ENCODE assay signal across 9 cellular contexts in genomic region chr9:93154293-93154903, GRCh38. TPM values are rescaled to one million over a fixed set of nuclear protein-coding genes. Genes with fewer than 3 reads are reported as not detected.
DNase-seq lines count a peak whose midpoint lies in the region; ATAC-seq and TF ChIP-seq lines count a peak whose summit lies in the region.
"Had no signal": no experiment of that assay in that cellular context is flagged by ENCODE, and none has a peak within 500 bp of the region (broad histone marks: within the 10 kb centered on the region; RNA-seq: fewer than 3 reads in every experiment).

No MANE protein-coding gene starts in this region.

- TF ChIP-seq EP300 in tibial nerve (IDR thresholded peaks at IDR 0.05): no peak

- H3F3A ChIP-seq in Loucy (ENCODE audit: low read depth): no peaks in the 10 kb centered on the region

- no peak overlapping the region for H3K27ac Mint-ChIP-seq in activated T-cell treated with anti-CD3 and anti-CD28 coated beads, Interleukin-2, amount 50 U/mL, for 24 hours
- H3K27ac Mint-ChIP-seq in WTC11: no peak overlapping the region
- H3K27ac Mint-ChIP-seq: activated naive CD8-positive, alpha-beta T cell had no signal

- TF ChIP-seq CTCF in Loucy (conservative IDR thresholded peaks at IDR 0.05; ENCODE audit: low read length) (peak; percentile 89), WTC11 (IDR thresholded peaks at IDR 0.05) (peak; percentile 92), tibial nerve (IDR thresholded peaks at IDR 0.05) (peak; percentile 19 to 49 (median 41)), lower leg skin (IDR thresholded peaks at IDR 0.05) (no peak)

- no peak overlapping the region for H3K27ac ChIP-seq in tibial nerve

- H3K4me2 ChIP-seq in Loucy (ENCODE audit: low read depth, low read length, poor library complexity, severe bottlenecking): no peak overlapping the region

- H3K4me1 Mint-ChIP-seq in activated T-cell treated with anti-CD3 and anti-CD28 coated beads, Interleukin-2, amount 50 U/mL, for 24 hours (ENCODE audit: low read depth): peaks cover 31% of the 10 kb centered on the region
- H3K4me1 Mint-ChIP-seq in WTC11: no peaks in the 10 kb centered on the region

- TF ChIP-seq POLR2A in tibial nerve (IDR thresholded peaks at IDR 0.05) (no peak), lower leg skin (IDR thresholded peaks at IDR 0.05) (no peak)

- no peaks in the 10 kb centered on the region for H3K79me2 ChIP-seq in Loucy (ENCODE audit: insufficient read depth, low read length)

- H3K4me3 ChIP-seq in Loucy (ENCODE audit: low read length, poor library complexity, severe bottlenecking): no peak overlapping the region
- H3K4me3 ChIP-seq in tibial nerve: no peak overlapping the region
- H3K4me3 ChIP-seq in lower leg skin (ENCODE audit: low read depth, poor library complexity, severe bottlenecking): no peak overlapping the region

- ATAC-seq in WTC11: peak; percentile 93

- 77 to 80% methylated on average over 14 of the region's 14 CpGs for WGBS in tibial nerve, 2 donors
- 78 to 82% methylated on average over 14 of the region's 14 CpGs for WGBS in lower leg skin, 2 donors

- peaks cover 2% of the 10 kb centered on the region for H3K36me3 Mint-ChIP-seq in activated T-cell treated with anti-CD3 and anti-CD28 coated beads, Interleukin-2, amount 50 U/mL, for 24 hours (ENCODE audit: low read depth)
- H3K36me3 Mint-ChIP-seq in WTC11: no peaks in the 10 kb centered on the region
- H3K36me3 Mint-ChIP-seq: activated naive CD8-positive, alpha-beta T cell had no signal

- no peak overlapping the region for H2AFZ ChIP-seq in Loucy (ENCODE audit: low read length)

- H3K9ac ChIP-seq in Loucy (ENCODE audit: low read depth, low read length, poor library complexity, severe bottlenecking): no peak overlapping the region

- intact Hi-C loops in lower leg skin (cut with DNase I; ENCODE audit: low total_unique reads): no loop called here

- H3K9me2 ChIP-seq in Loucy (replicated peaks; ENCODE audit: low read depth, low read length): no peaks in the 10 kb centered on the region

- CTCF ChIA-PET in WTC11 (lab: Charles Lee): interaction anchor here (0.6 to 3.1 kb wide), 100 partner anchors 9 to 673 kb away, joined by 3 to 67 read pairs (median 4); partner anchors contain the start of genes FGD3, NINJ1, PHF2 and WNK2

- no peak overlapping the region for H3K4me3 Mint-ChIP-seq in activated T-cell treated with anti-CD3 and anti-CD28 coated beads, Interleukin-2, amount 50 U/mL, for 24 hours
- H3K4me3 Mint-ChIP-seq in WTC11: no peak overlapping the region
- H3K4me3 Mint-ChIP-seq: activated naive CD8-positive, alpha-beta T cell had no signal

- H3K9me3 ChIP-seq in Loucy (ENCODE audit: insufficient read depth, low read depth, low read length) (no peaks in the 10 kb centered on the region), tibial nerve (no peaks in the 10 kb centered on the region)

- H4K20me1 ChIP-seq in Loucy (ENCODE audit: insufficient read depth, low read length, poor library complexity, severe bottlenecking): no peaks in the 10 kb centered on the region

- H3K27me3 ChIP-seq in Loucy (ENCODE audit: insufficient read depth, low read length, poor library complexity, severe bottlenecking) (no peaks in the 10 kb centered on the region), tibial nerve (no peaks in the 10 kb centered on the region)

- H3K4me1 ChIP-seq in Loucy (ENCODE audit: insufficient read depth, low read length, poor library complexity, severe bottlenecking): no peaks in the 10 kb centered on the region
- H3K4me1 ChIP-seq in tibial nerve: no peaks in the 10 kb centered on the region

- DNase-seq in activated T-cell treated with anti-CD3 and anti-CD28 coated beads for 48 hours (ENCODE audit: low read depth) (peak; percentile 39), WTC11 (ENCODE audit: low spot score) (peak; percentile 91), germinal center (ENCODE audit: low spot score) (peak; percentile 68), tibial nerve (ENCODE audit: low spot score in 2 of 2) (no peak), lower leg skin (ENCODE audit: low spot score in 2 of 2) (no peak), amniotic stem cell (lab: John Stamatoyannopoulos, UW) (no peak)
- no peak for DNase-seq in activated T-cell treated with anti-CD3 and anti-CD28 coated beads, Interleukin-2, amount 50 U/mL, for 24 hours

- no peaks in the 10 kb centered on the region for H3K27me3 Mint-ChIP-seq in activated T-cell treated with anti-CD3 and anti-CD28 coated beads, Interleukin-2, amount 50 U/mL, for 24 hours
- peaks cover 2% of the 10 kb centered on the region; the same call in 1 of the 2 replicates for H3K27me3 Mint-ChIP-seq in WTC11 (ENCODE audit: low read depth)
- H3K27me3 Mint-ChIP-seq: activated naive CD8-positive, alpha-beta T cell had no signal

- H3K9me3 Mint-ChIP-seq in activated T-cell treated with anti-CD3 and anti-CD28 coated beads, Interleukin-2, amount 50 U/mL, for 24 hours: no peaks in the 10 kb centered on the region
- H3K9me3 Mint-ChIP-seq in WTC11: no peaks in the 10 kb centered on the region; the same call in 1 of the 2 replicates

- POLR2A ChIA-PET in WTC11 (lab: Charles Lee): interaction anchor here (0.6 to 1.0 kb wide), 2 partner anchors 10 to 20 kb away, joined by 3 to 4 read pairs; partner anchors contain the start of gene NINJ1

- H3K36me3 ChIP-seq in Loucy (ENCODE audit: insufficient read depth, low read length) (no peaks in the 10 kb centered on the region), tibial nerve (no peaks in the 10 kb centered on the region)

TF ChIP-seq in WTC11, 78 proteins besides CTCF, POLR2A, EP300 and RAD21 (continues in another document):
- TF ChIP-seq FOXP4 (CRISPR knock-in tag; IDR thresholded peaks at IDR 0.05): no peak
- no peak for TF ChIP-seq ZNF232 (CRISPR knock-in tag; IDR thresholded peaks at IDR 0.05)
- TF ChIP-seq AR (CRISPR knock-in tag; IDR thresholded peaks at IDR 0.05): no peak
- TF ChIP-seq ZNF121 (CRISPR knock-in tag; IDR thresholded peaks at IDR 0.05): no peak
- no peak for TF ChIP-seq ATF6 (CRISPR knock-in tag; IDR thresholded peaks at IDR 0.05)
- TF ChIP-seq ATF1 (CRISPR knock-in tag; IDR thresholded peaks at IDR 0.05): no peak

RNA-seq across cellular contexts. Expression of gene NINJ1, which starts 20.3 kb away (rescaled TPM):
- total RNA-seq in WTC11 (2021): 35.6 to 41.3 TPM (median 37.7 TPM) in 3 replicates
- 10 to 100 TPM; 48.2 to 98.8 (median 72.9) TPM for total RNA-seq in tibial nerve
- total RNA-seq in lower leg skin: 100 to 1,000 TPM in 2 of 4 donors, 10 to 100 TPM in 2; 64.6 to 113 (median 94.8) TPM

RNA-seq across cellular contexts. Expression of gene WNK2, which starts 29.5 kb away (rescaled TPM):
- total RNA-seq in WTC11 (2021): 113 to 121 TPM (median 120 TPM) in 3 replicates
- 10 to 100 TPM in 2 of 4 donors, 1 to 10 TPM in 2; 3.8 to 17.7 (median 9.0) TPM for total RNA-seq in tibial nerve
- total RNA-seq in lower leg skin: 10 to 100 TPM; 35.3 to 53.6 (median 42.6) TPM

RNA-seq across cellular contexts. Expression of gene CARD19, which starts 58.4 kb away (rescaled TPM):
- total RNA-seq in WTC11 (2021) (30.0 to 34.5 TPM (median 32.8 TPM) in 3 replicates), tibial nerve (10 to 100 TPM; 53.4 to 93.6 (median 60.7) TPM), lower leg skin (10 to 100 TPM; 45.6 to 67.7 (median 60.7) TPM)

Comparison
In these comparisons a context has a peak if more than half of its experiments do, and no peak if none do; other contexts are left out.
1. DNase-seq: peak in activated T-cell treated with anti-CD3 and anti-CD28 coated beads for 48 hours (single experiment), WTC11 (single experiment) and germinal center (single experiment); none in activated T-cell treated with anti-CD3 and anti-CD28 coated beads, Interleukin-2, amount 50 U/mL, for 24 hours (single experiment), tibial nerve (0 of 2), lower leg skin (0 of 2) and amniotic stem cell (single experiment).
2. CTCF ChIP-seq: peak in Loucy (single experiment), WTC11 (single experiment) and tibial nerve (5 of 5); none in lower leg skin (0 of 3).